ENCODE assay signal across 13 cellular contexts in genomic region chr1:35561297-35561971, GRCh38. TPM values are rescaled to one million over a fixed set of nuclear protein-coding genes. Genes with fewer than 3 reads are reported as not detected.
DNase-seq lines count a peak whose midpoint lies in the region; ATAC-seq and TF ChIP-seq lines count a peak whose summit lies in the region.
"Had no signal": no experiment of that assay in that cellular context is flagged by ENCODE, and none has a peak within 500 bp of the region (broad histone marks: within the 10 kb centered on the region; RNA-seq: fewer than 3 reads in every experiment).

No MANE protein-coding gene starts in this region.

- H3K4me3 Mint-ChIP-seq in nephron = peak overlapping the region; percentile 10 to 62 (median 54)
- no peak overlapping the region for H3K4me3 Mint-ChIP-seq in stimulated activated naive CD8-positive, alpha-beta T cell treated with anti-CD3 and anti-CD28 coated beads, Interleukin-15, amount 100 ng/mL, for 72 hours
- H3K4me3 Mint-ChIP-seq in progenitor cell of endocrine pancreas (ENCODE audit: low read depth) = no peak overlapping the region
- H3K4me3 Mint-ChIP-seq: activated naive CD8-positive, alpha-beta T cell treated with anti-CD3 and anti-CD28 coated beads, Interleukin-2, amount 10 ng/mL, durations not matched to agents 7 days and 5 days had no signal

- H3K27ac Mint-ChIP-seq in nephron (peak overlapping the region in 2 of 3 experiments; percentile 11 to 12), progenitor cell of endocrine pancreas (no peak overlapping the region)
- no peak overlapping the region for H3K27ac Mint-ChIP-seq in stimulated activated naive CD8-positive, alpha-beta T cell treated with anti-CD3 and anti-CD28 coated beads, Interleukin-15, amount 100 ng/mL, for 72 hours
- H3K27ac Mint-ChIP-seq: activated naive CD8-positive, alpha-beta T cell treated with anti-CD3 and anti-CD28 coated beads, Interleukin-2, amount 10 ng/mL, durations not matched to agents 7 days and 5 days had no signal

- H3K36me3 Mint-ChIP-seq in nephron (ENCODE audit: low read depth) (peaks cover 17% of the 10 kb centered on the region), progenitor cell of endocrine pancreas (ENCODE audit: insufficient read depth) (peaks cover 9% of the 10 kb centered on the region)

- WGBS in right cardiac atrium = 76% methylated on average over 11 of the region's 11 CpGs

- TF ChIP-seq CTCF in left ventricle myocardium inferior (IDR thresholded peaks at IDR 0.05; ENCODE audit: borderline replicate concordance) (no peak), breast epithelium (IDR thresholded peaks at IDR 0.05) (no peak), nephron (IDR thresholded peaks at IDR 0.05; ENCODE audit: unreplicated experiment in 3 of 3) (no peak), progenitor cell of endocrine pancreas (IDR thresholded peaks at IDR 0.05; ENCODE audit: unreplicated experiment) (no peak)

- DNase-seq in left ventricle myocardium inferior (no peak), right cardiac atrium (no peak), breast epithelium (ENCODE audit: low spot score in 2 of 2) (no peak), progenitor cell of endocrine pancreas (ENCODE audit: low spot score, unreplicated experiment) (no peak), NCI-H2171 treated with DMSO at 0.1 percent for 48 hours (lab: John Stamatoyannopoulos, UW) (no peak), dermis blood vessel endothelial cell (no peak)
- DNase-seq in stimulated activated naive CD8-positive, alpha-beta T cell treated with anti-CD3 and anti-CD28 coated beads, Interleukin-15, amount 100 ng/mL, for 72 hours = no peak
- DNase-seq: activated CD8-positive, alpha-beta memory T cell treated with anti-CD3 and anti-CD28 coated beads for 24 hours; activated naive CD8-positive, alpha-beta T cell treated with anti-CD3 and anti-CD28 coated beads, Interleukin-2, amount 10 ng/mL, durations not matched to agents 7 days and 5 days; colonic mucosa; NCI-H82 had no signal

- H3K9me3 ChIP-seq in left ventricle myocardium inferior (replicated peaks) (no peaks in the 10 kb centered on the region), right cardiac atrium (ENCODE audit: control insufficient read depth, low read length) (no peaks in the 10 kb centered on the region), breast epithelium (no peaks in the 10 kb centered on the region)
- H3K9me3 ChIP-seq: colonic mucosa, upper lobe of left lung had no signal

- intact Hi-C loops in left ventricle myocardium inferior (cut with micrococcal nuclease) (loop anchor here (5.0 kb wide), 1 partner anchor 109 kb away; no protein-coding TSS in a partner anchor), right cardiac atrium (cut with DNase I) (loop anchor here in 2 of 4 donors (5.0 to 10.0 kb wide), 3 partner anchors 94 to 357 kb away; no protein-coding TSS in a partner anchor), breast epithelium (cut with DNase I; ENCODE audit: low total_unique reads) (loop anchor here (10.0 kb wide), 1 partner anchor 117 kb away; no protein-coding TSS in a partner anchor)

- H3K27ac ChIP-seq in left ventricle myocardium inferior (replicated peaks) = peak overlapping the region; percentile 70
- H3K27ac ChIP-seq in right cardiac atrium (ENCODE audit: low read length) = no peak overlapping the region
- peak overlapping the region; percentile 29 to 41 for H3K27ac ChIP-seq in breast epithelium
- H3K27ac ChIP-seq: colonic mucosa, upper lobe of left lung had no signal

- no peak for TF ChIP-seq POLR2A in breast epithelium (IDR thresholded peaks at IDR 0.05)

- peaks cover 21% of the 10 kb centered on the region for H3K4me1 Mint-ChIP-seq in nephron
- peaks cover 59% of the 10 kb centered on the region for H3K4me1 Mint-ChIP-seq in stimulated activated naive CD8-positive, alpha-beta T cell treated with anti-CD3 and anti-CD28 coated beads, Interleukin-15, amount 100 ng/mL, for 72 hours
- peaks cover 3% of the 10 kb centered on the region for H3K4me1 Mint-ChIP-seq in progenitor cell of endocrine pancreas (ENCODE audit: low read depth)

- no peak for ATAC-seq in right cardiac atrium
- no peak for ATAC-seq in stimulated activated naive CD8-positive, alpha-beta T cell treated with anti-CD3 and anti-CD28 coated beads, Interleukin-15, amount 100 ng/mL, for 72 hours

- H3K4me3 ChIP-seq in left ventricle myocardium inferior = peak overlapping the region; percentile 33
- no peak overlapping the region for H3K4me3 ChIP-seq in right cardiac atrium (ENCODE audit: low read length)
- peak overlapping the region in 2 of 3 donors; percentile 25 to 48 for H3K4me3 ChIP-seq in breast epithelium
- H3K4me3 ChIP-seq: colonic mucosa, upper lobe of left lung had no signal

- H3K27me3 ChIP-seq in left ventricle myocardium inferior (ENCODE audit: low read depth) (no peaks in the 10 kb centered on the region), right cardiac atrium (ENCODE audit: control insufficient read depth, insufficient read depth) (no peaks in the 10 kb centered on the region), breast epithelium (no peaks in the 10 kb centered on the region)
- H3K27me3 ChIP-seq: colonic mucosa, upper lobe of left lung had no signal

- H3K36me3 ChIP-seq in left ventricle myocardium inferior (peaks cover 33% of the 10 kb centered on the region), breast epithelium (no peaks in the 10 kb centered on the region)
- H3K36me3 ChIP-seq: colonic mucosa had no signal

- H3K27me3 Mint-ChIP-seq in nephron (ENCODE audit: low read depth) = no peaks in the 10 kb centered on the region
- H3K27me3 Mint-ChIP-seq in stimulated activated naive CD8-positive, alpha-beta T cell treated with anti-CD3 and anti-CD28 coated beads, Interleukin-15, amount 100 ng/mL, for 72 hours = no peaks in the 10 kb centered on the region
- no peaks in the 10 kb centered on the region for H3K27me3 Mint-ChIP-seq in progenitor cell of endocrine pancreas
- H3K27me3 Mint-ChIP-seq: activated naive CD8-positive, alpha-beta T cell treated with anti-CD3 and anti-CD28 coated beads, Interleukin-2, amount 10 ng/mL, durations not matched to agents 7 days and 5 days had no signal

- peaks cover 59% of the 10 kb centered on the region for H3K4me1 ChIP-seq in left ventricle myocardium inferior
- H3K4me1 ChIP-seq in right cardiac atrium (ENCODE audit: control insufficient read depth, insufficient read depth, low read length) = no peaks in the 10 kb centered on the region
- peaks cover 0 to 9% of the 10 kb centered on the region in 2 donors for H3K4me1 ChIP-seq in breast epithelium
- H3K4me1 ChIP-seq: colonic mucosa had no signal

- H3K9me3 Mint-ChIP-seq in nephron = no peaks in the 10 kb centered on the region
- H3K9me3 Mint-ChIP-seq in stimulated activated naive CD8-positive, alpha-beta T cell treated with anti-CD3 and anti-CD28 coated beads, Interleukin-15, amount 100 ng/mL, for 72 hours = no peaks in the 10 kb centered on the region
- H3K9me3 Mint-ChIP-seq in progenitor cell of endocrine pancreas (ENCODE audit: low read depth) = no peaks in the 10 kb centered on the region
- H3K9me3 Mint-ChIP-seq: activated naive CD8-positive, alpha-beta T cell treated with anti-CD3 and anti-CD28 coated beads, Interleukin-2, amount 10 ng/mL, durations not matched to agents 7 days and 5 days had no signal

RNA-seq across cellular contexts. Expression of gene NCDN, which starts 3.8 kb away (rescaled TPM):
- total RNA-seq in left ventricle myocardium inferior (26.1 TPM), right cardiac atrium (10 to 100 TPM; 26.4 to 41.6 (median 35.1) TPM), breast epithelium (10 to 100 TPM in 2 of 3 donors, 1 to 10 TPM in 1; 9.9 to 22.3 (median 16.2) TPM), progenitor cell of endocrine pancreas (25.2 and 25.3 TPM in 2 replicates), dermis blood vessel endothelial cell (11.9 and 23.1 TPM in 2 replicates)
- polyA plus RNA-seq in right cardiac atrium = 21.2 TPM

RNA-seq across cellular contexts. Expression of gene KIAA0319L, which starts 4.2 kb away (rescaled TPM):
- total RNA-seq in left ventricle myocardium inferior (64.3 TPM), right cardiac atrium (10 to 100 TPM; 53.5 to 67.0 (median 60.0) TPM), breast epithelium (100 to 1,000 TPM in 2 of 3 donors, 10 to 100 TPM in 1; 49.0 to 104 (median 103) TPM), progenitor cell of endocrine pancreas (70.0 and 70.5 TPM in 2 replicates), dermis blood vessel endothelial cell (62.2 and 80.5 TPM in 2 replicates)
- 31.8 TPM for polyA plus RNA-seq in right cardiac atrium

RNA-seq across cellular contexts. Expression of gene TFAP2E, which starts 11.7 kb away (rescaled TPM):
- total RNA-seq in left ventricle myocardium inferior (0.30 TPM), right cardiac atrium (under 1 TPM; 0.17 to 0.31 (median 0.27) TPM), breast epithelium (1 to 10 TPM in 1 of 3 donors, under 1 TPM in 2; 0.44 to 2.6 (median 0.64) TPM), progenitor cell of endocrine pancreas (0.55 and 0.84 TPM in 2 replicates), dermis blood vessel endothelial cell (0.14 and 0.17 TPM in 2 replicates)
- polyA plus RNA-seq in right cardiac atrium = 0.34 TPM

Comparison
In these comparisons a context has a peak if more than half of its experiments do, and no peak if none do; other contexts are left out.
1. H3K27ac Mint-ChIP-seq: peak in nephron (2 of 3); none in stimulated activated naive CD8-positive, alpha-beta T cell treated with anti-CD3 and anti-CD28 coated beads, Interleukin-15, amount 100 ng/mL, for 72 hours (0 of 2) and progenitor cell of endocrine pancreas (single experiment).
2. H3K4me3 Mint-ChIP-seq: peak in nephron (3 of 3); none in stimulated activated naive CD8-positive, alpha-beta T cell treated with anti-CD3 and anti-CD28 coated beads, Interleukin-15, amount 100 ng/mL, for 72 hours (0 of 2) and progenitor cell of endocrine pancreas (single experiment).